Comparison of ENCODE assay signal across 8 cellular contexts in genomic region chr20:15930324-15931305, GRCh38.
DNase-seq lines count a peak whose midpoint lies in the region; ATAC-seq and TF ChIP-seq lines count a peak whose summit lies in the region.

No MANE protein-coding gene starts in this region.

- H3K4me1 Mint-ChIP-seq in naive B cell, result peaks cover 28 to 66% (median 46%) of the 10 kb centered on the region in 3 donors
- no peaks in the 10 kb centered on the region for H3K4me1 Mint-ChIP-seq in activated CD8-positive, alpha-beta memory T cell treated with anti-CD3 and anti-CD28 coated beads, Interleukin-2, amount 10 ng/mL, durations not matched to agents 7 days and 5 days
- no peaks in the 10 kb centered on the region for H3K4me1 Mint-ChIP-seq in CD8-positive, alpha-beta memory T cell

- peak overlapping the region in 4 of 6 donors; percentile 20 to 67 (median 53) for H3K27ac Mint-ChIP-seq in naive B cell
- no peak overlapping the region for H3K27ac Mint-ChIP-seq in activated CD8-positive, alpha-beta memory T cell treated with anti-CD3 and anti-CD28 coated beads, Interleukin-2, amount 10 ng/mL, durations not matched to agents 7 days and 5 days
- no peak overlapping the region for H3K27ac Mint-ChIP-seq in CD8-positive, alpha-beta memory T cell

- no peak overlapping the region for H3K27ac ChIP-seq in CD8-positive, alpha-beta memory T cell (ENCODE audit: low read depth, low read length)

- no peaks in the 10 kb centered on the region for H3K27me3 Mint-ChIP-seq in naive B cell
- H3K27me3 Mint-ChIP-seq in activated CD8-positive, alpha-beta memory T cell treated with anti-CD3 and anti-CD28 coated beads, Interleukin-2, amount 10 ng/mL, durations not matched to agents 7 days and 5 days, result no peaks in the 10 kb centered on the region
- H3K27me3 Mint-ChIP-seq in CD8-positive, alpha-beta memory T cell, result no peaks in the 10 kb centered on the region

- no peak overlapping the region for H3K4me3 Mint-ChIP-seq in naive B cell
- H3K4me3 Mint-ChIP-seq in activated CD8-positive, alpha-beta memory T cell treated with anti-CD3 and anti-CD28 coated beads, Interleukin-2, amount 10 ng/mL, durations not matched to agents 7 days and 5 days, result no peak overlapping the region
- no peak overlapping the region for H3K4me3 Mint-ChIP-seq in CD8-positive, alpha-beta memory T cell

- in situ Hi-C loops in GM13976 (cut with MboI; ENCODE audit: low sequenced_read_pairs, unreplicated experiment), result no loop called here

- H3K36me3 Mint-ChIP-seq in naive B cell, result no peaks in the 10 kb centered on the region
- no peaks in the 10 kb centered on the region for H3K36me3 Mint-ChIP-seq in activated CD8-positive, alpha-beta memory T cell treated with anti-CD3 and anti-CD28 coated beads, Interleukin-2, amount 10 ng/mL, durations not matched to agents 7 days and 5 days
- peaks cover 0 to 2% (median 0%) of the 10 kb centered on the region in 3 donors for H3K36me3 Mint-ChIP-seq in CD8-positive, alpha-beta memory T cell

- DNase-seq in GM13976 (ENCODE audit: low spot score) (no peak), NCI-H2227 treated with DMSO at 0.1 percent for 48 hours (lab: John Stamatoyannopoulos, UW) (peak; percentile 2), cerebellum (ENCODE audit: low spot score) (peak; percentile 64), naive B cell (no peak)
- no peak for DNase-seq in activated CD8-positive, alpha-beta memory T cell treated with anti-CD3 and anti-CD28 coated beads, Interleukin-2, amount 10 ng/mL, durations not matched to agents 7 days and 5 days
- no peak for DNase-seq in CD8-positive, alpha-beta memory T cell

- TF ChIP-seq CTCF in GM13976 (IDR thresholded peaks at IDR 0.05; ENCODE audit: borderline replicate concordance, control extremely low read depth, extremely low read depth, insufficient read depth, missing control alignments), result peak; percentile 23

- no peaks in the 10 kb centered on the region for H3K4me1 ChIP-seq in CD8-positive, alpha-beta memory T cell (ENCODE audit: insufficient read depth, low read length)

- POLR2A ChIA-PET in CD8-positive, alpha-beta memory T cell (lab: Charles Lee), result no interaction called here

- no peaks in the 10 kb centered on the region for H3K36me3 ChIP-seq in CD8-positive, alpha-beta memory T cell (ENCODE audit: insufficient read depth, low read length)

- CTCF ChIA-PET in activated CD8-positive, alpha-beta memory T cell treated with anti-CD3 and anti-CD28 coated beads, Interleukin-2, amount 10 ng/mL, durations not matched to agents 7 days and 5 days (lab: Charles Lee), result no interaction called here
- CTCF ChIA-PET in CD8-positive, alpha-beta memory T cell (lab: Charles Lee), result no interaction called here

- no peaks in the 10 kb centered on the region for H3K9me3 Mint-ChIP-seq in naive B cell
- H3K9me3 Mint-ChIP-seq in activated CD8-positive, alpha-beta memory T cell treated with anti-CD3 and anti-CD28 coated beads, Interleukin-2, amount 10 ng/mL, durations not matched to agents 7 days and 5 days (ENCODE audit: low read depth), result peaks cover 7% of the 10 kb centered on the region
- peaks cover 0 to 36% (median 8%) of the 10 kb centered on the region in 5 donors for H3K9me3 Mint-ChIP-seq in CD8-positive, alpha-beta memory T cell

- H3K4me3 ChIP-seq in CD8-positive, alpha-beta memory T cell (ENCODE audit: low read length), result no peak overlapping the region

- no peaks in the 10 kb centered on the region for H3K9me3 ChIP-seq in CD8-positive, alpha-beta memory T cell (ENCODE audit: low read length)

- ATAC-seq in naive B cell (ENCODE audit: low read depth in 2 of 2) (peak in 1 of 2 donors; percentile 33), GM21390 (IDR thresholded peaks at IDR 0.05; ENCODE audit: unreplicated experiment) (no peak), HG02678 (IDR thresholded peaks at IDR 0.05; ENCODE audit: unreplicated experiment) (no peak)
- no peak for ATAC-seq in activated CD8-positive, alpha-beta memory T cell treated with anti-CD3 and anti-CD28 coated beads, Interleukin-2, amount 10 ng/mL, durations not matched to agents 7 days and 5 days

- H3K27me3 ChIP-seq in CD8-positive, alpha-beta memory T cell (ENCODE audit: insufficient read depth, low read length, poor library complexity, severe bottlenecking), result no peaks in the 10 kb centered on the region

Comparison
In these comparisons a context has a peak if more than half of its experiments do, and no peak if none do; other contexts are left out.
1. DNase-seq: peak in NCI-H2227 treated with DMSO at 0.1 percent for 48 hours (single experiment) and cerebellum (single experiment); none in GM13976 (single experiment), naive B cell (single experiment), activated CD8-positive, alpha-beta memory T cell treated with anti-CD3 and anti-CD28 coated beads, Interleukin-2, amount 10 ng/mL, durations not matched to agents 7 days and 5 days (single experiment) and CD8-positive, alpha-beta memory T cell (0 of 5).
2. H3K27ac Mint-ChIP-seq: peak in naive B cell (4 of 6); none in activated CD8-positive, alpha-beta memory T cell treated with anti-CD3 and anti-CD28 coated beads, Interleukin-2, amount 10 ng/mL, durations not matched to agents 7 days and 5 days (single experiment) and CD8-positive, alpha-beta memory T cell (0 of 8).